8 cellular contexts compared by ENCODE assay signal in the genomic region with DNA sequence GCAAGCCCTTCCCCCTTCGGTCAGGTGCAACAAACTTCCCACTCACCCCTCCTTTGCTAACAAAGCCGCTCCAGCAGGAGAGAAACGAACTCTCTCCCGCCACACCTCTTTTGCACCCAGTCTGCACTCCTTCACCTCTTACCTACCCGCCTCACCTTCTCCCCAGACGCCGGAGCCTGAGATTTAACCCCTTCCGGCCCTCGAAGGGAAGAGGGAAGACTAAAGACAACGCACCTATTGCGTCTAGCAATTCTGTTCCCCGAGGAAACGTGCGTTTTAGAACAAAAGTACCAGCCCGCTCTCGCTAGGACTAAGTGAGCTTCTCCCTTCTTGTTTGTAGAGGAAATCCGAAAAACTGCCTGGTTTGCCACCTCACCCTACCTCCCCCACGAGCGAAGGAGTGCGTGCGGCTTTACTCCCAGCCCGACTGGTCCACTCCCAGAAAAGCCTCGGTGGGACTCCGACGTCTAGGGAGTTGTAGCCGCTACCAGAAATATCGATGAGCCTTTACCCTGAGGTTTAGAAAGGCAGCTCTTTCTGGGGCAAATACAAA. TPM values are rescaled to one million over a fixed set of nuclear protein-coding genes. Genes with fewer than 3 reads are reported as not detected.
DNase-seq lines count a peak whose midpoint lies in the region; ATAC-seq, FAIRE-seq and TF ChIP-seq lines count a peak whose summit lies in the region.

No MANE protein-coding gene starts in this region.

- H3K27me3 ChIP-seq in AG04450 (ENCODE audit: control insufficient read depth, insufficient read depth, low read length) (no peaks in the 10 kb centered on the region), keratinocyte (ENCODE audit: control insufficient read depth, extremely low read depth, insufficient read depth, low read length) (no peaks in the 10 kb centered on the region)

- H3K9me1 ChIP-seq in keratinocyte (ENCODE audit: control insufficient read depth, extremely low read depth, insufficient read depth, low read length): no peaks in the 10 kb centered on the region

- H3K9ac ChIP-seq in keratinocyte (ENCODE audit: control insufficient read depth, extremely low read depth, insufficient read depth, low read length): peak overlapping the region; percentile 100

- H3K9me3 ChIP-seq in AG04450 (ENCODE audit: control insufficient read depth, insufficient read depth, low read length) (peaks cover 6% of the 10 kb centered on the region), keratinocyte (ENCODE audit: control insufficient read depth, low read depth, low read length) (no peaks in the 10 kb centered on the region)

- H3K79me2 ChIP-seq in keratinocyte (ENCODE audit: control insufficient read depth, insufficient read depth, low read length): peaks cover 46% of the 10 kb centered on the region

- H3K4me2 ChIP-seq in keratinocyte (ENCODE audit: control insufficient read depth, extremely low read depth, insufficient read depth, low read depth, low read length): peak overlapping the region; percentile 86

- H3K27me3 Mint-ChIP-seq in central memory CD8-positive, alpha-beta T cell: no peaks in the 10 kb centered on the region

- H3K9me3 Mint-ChIP-seq in central memory CD8-positive, alpha-beta T cell: no peaks in the 10 kb centered on the region

- H2AFZ ChIP-seq in keratinocyte (ENCODE audit: control insufficient read depth, low read length): peak overlapping the region; percentile 97

- peaks cover 23% of the 10 kb centered on the region for H3K36me3 Mint-ChIP-seq in central memory CD8-positive, alpha-beta T cell (ENCODE audit: insufficient read depth)

- H3K4me1 ChIP-seq in keratinocyte (ENCODE audit: control insufficient read depth, extremely low read depth, insufficient read depth, low read length): peaks cover 25% of the 10 kb centered on the region

- dilution Hi-C loops in keratinocyte (cut with MboI; ENCODE audit: extremely low pct_ligation_motif_present, low sequenced_read_pairs): no loop called here

- ATAC-seq in GM18873 (IDR thresholded peaks at IDR 0.05; ENCODE audit: low FRiP score, unreplicated experiment): peak; percentile 61
- ATAC-seq in HG03108 (IDR thresholded peaks at IDR 0.05; ENCODE audit: unreplicated experiment): peak; percentile 40
- ATAC-seq in central memory CD8-positive, alpha-beta T cell (replicated peaks; ENCODE audit: extremely low read depth, poor library complexity, severe bottlenecking): peak; percentile 66

- TF ChIP-seq CTCF in AG04450 (IDR thresholded peaks at IDR 0.05; ENCODE audit: low read depth, low read length) (no peak), keratinocyte (optimal IDR thresholded peaks at IDR 0.05 in 1 of 3, IDR thresholded peaks at IDR 0.05 in 1 of 3, conservative IDR thresholded peaks at IDR 0.05 in 1 of 3; ENCODE audit: extremely low read depth in 1 of 3, insufficient read depth in 2 of 3, low read length in 3 of 3) (no peak)

- peak overlapping the region; percentile 98 for H3K4me3 Mint-ChIP-seq in central memory CD8-positive, alpha-beta T cell

- H3K4me1 Mint-ChIP-seq in central memory CD8-positive, alpha-beta T cell: peaks cover 30% of the 10 kb centered on the region

- H4K20me1 ChIP-seq in keratinocyte (ENCODE audit: control insufficient read depth, extremely low read depth, insufficient read depth, low read length): no peaks in the 10 kb centered on the region

- FAIRE-seq in keratinocyte (lab: Jason Lieb, UNC): peak; percentile 73

- H3K27ac ChIP-seq in AG04450 (ENCODE audit: low read depth, low read length) (peak overlapping the region; percentile 81), keratinocyte (ENCODE audit: control insufficient read depth, insufficient read depth, low read length) (peak overlapping the region; percentile 99)

- POLR2A ChIA-PET in AG04450 (lab: Yijun Ruan, JAX): interaction anchor here (0.7 to 0.9 kb wide), 2 partner anchors 11 to 234 kb away, joined by 3 read pairs; no protein-coding TSS in a partner anchor

- H3K27ac Mint-ChIP-seq in central memory CD8-positive, alpha-beta T cell (ENCODE audit: low read depth): peak overlapping the region; percentile 96

- DNase-seq in AG04450 (ENCODE audit: low read depth, low spot score): peak; percentile 32
- peak; percentile 58 for DNase-seq in NCI-H2196 treated with DMSO at 0.1 percent for 48 hours (lab: John Stamatoyannopoulos, UW; ENCODE audit: unreplicated experiment)
- DNase-seq in activated CD4-positive, CD25-positive, alpha-beta regulatory T cell (lab: John Stamatoyannopoulos, UW): peak; percentile 48 to 55 (median 52)
- peak; percentile 36 to 56 for DNase-seq in central memory CD8-positive, alpha-beta T cell (ENCODE audit: low spot score in 2 of 2)
- DNase-seq in keratinocyte (ENCODE audit: low read depth, low spot score): peak; percentile 54
- peak; percentile 40 to 44 for DNase-seq in stimulated activated CD4-positive, alpha-beta T cell treated with anti-CD3 and anti-CD28 coated beads, Interleukin-15, amount 100 ng/mL, for 1 hour (ENCODE audit: low read depth in 1 of 2, low spot score in 1 of 2)

- CTCF ChIA-PET in AG04450 (lab: Charles Lee): interaction anchor here (0.6 kb wide), 1 partner anchor 776 kb away, joined by 3 read pairs; no protein-coding TSS in a partner anchor

- H3K4me3 ChIP-seq in AG04450 (ENCODE audit: low read depth, low read length) (peak overlapping the region; percentile 73), keratinocyte (ENCODE audit: control insufficient read depth in 2 of 3, extremely low read depth in 1 of 3, insufficient read depth in 2 of 3, low read depth in 1 of 3, low read length in 3 of 3) (peak overlapping the region; percentile 81 to 100 (median 97))

- peaks cover 4 to 5% of the 10 kb centered on the region in 2 experiments for H3K36me3 ChIP-seq in keratinocyte (ENCODE audit: control insufficient read depth in 2 of 2, extremely low read depth in 1 of 2, insufficient read depth in 2 of 2, low read length in 2 of 2)

RNA-seq across cellular contexts. Expression of a gene that starts 0.4 kb away (rescaled TPM):
- polyA plus RNA-seq in AG04450 (2011; rRNA removed) (23.7 and 27.8 TPM in 2 replicates), keratinocyte (23.0 to 38.5 TPM (median 35.9 TPM) in 3 replicates)
- 20.5 and 34.4 TPM in 2 replicates for polyA minus RNA-seq in AG04450 (2011; rRNA and poly(A)+ RNA removed)
- polyA plus RNA-seq in keratinocyte (2011; ENCODE audit: low read depth): 67.1 TPM
- 12.2 and 21.4 TPM in 2 replicates for polyA plus RNA-seq in keratinocyte (2011; cell fraction: cytosol; rRNA removed)
- polyA plus RNA-seq in keratinocyte (2011; cell fraction: nucleus; rRNA removed): 19.8 and 24.9 TPM in 2 replicates
- 17.9 and 18.8 TPM in 2 replicates for polyA plus RNA-seq in keratinocyte (2012; ENCODE audit: low replicate concordance)
- polyA minus RNA-seq in keratinocyte: 14.7 to 50.2 TPM (median 36.6 TPM) in 3 replicates
- polyA minus RNA-seq in keratinocyte (2011; cell fraction: cytosol; rRNA and poly(A)+ RNA removed): 12.3 TPM
- polyA minus RNA-seq in keratinocyte (2011; cell fraction: nucleus; rRNA and poly(A)+ RNA removed): 32.1 and 41.7 TPM in 2 replicates

RNA-seq across cellular contexts. Expression of a gene that starts 1.0 kb away (rescaled TPM):
- polyA plus RNA-seq in AG04450 (2011; rRNA removed) (8.0 and 10.2 TPM in 2 replicates), keratinocyte (3.3 to 4.8 TPM (median 4.8 TPM) in 3 replicates)
- 6.0 and 7.2 TPM in 2 replicates for polyA minus RNA-seq in AG04450 (2011; rRNA and poly(A)+ RNA removed)
- 5.6 TPM for polyA plus RNA-seq in keratinocyte (2011; ENCODE audit: low read depth)
- 2.2 and 3.7 TPM in 2 replicates for polyA plus RNA-seq in keratinocyte (2011; cell fraction: cytosol; rRNA removed)
- 5.6 and 7.9 TPM in 2 replicates for polyA plus RNA-seq in keratinocyte (2011; cell fraction: nucleus; rRNA removed)
- polyA plus RNA-seq in keratinocyte (2012; ENCODE audit: low replicate concordance): 3.1 and 5.1 TPM in 2 replicates
- 3.0 to 5.0 TPM (median 4.3 TPM) in 3 replicates for polyA minus RNA-seq in keratinocyte
- polyA minus RNA-seq in keratinocyte (2011; cell fraction: cytosol; rRNA and poly(A)+ RNA removed): 4.6 TPM
- polyA minus RNA-seq in keratinocyte (2011; cell fraction: nucleus; rRNA and poly(A)+ RNA removed): 3.3 and 4.2 TPM in 2 replicates

RNA-seq across cellular contexts. Expression of a gene that starts 48.6 kb away (rescaled TPM):
- 7.9 and 10.8 TPM in 2 replicates for polyA plus RNA-seq in AG04450 (2011; rRNA removed)
- 2.9 and 9.3 TPM in 2 replicates for polyA minus RNA-seq in AG04450 (2011; rRNA and poly(A)+ RNA removed)
- 4.0 to 7.0 TPM (median 4.7 TPM) in 3 replicates for polyA plus RNA-seq in keratinocyte
- 1.3 TPM for polyA plus RNA-seq in keratinocyte (2011; ENCODE audit: low read depth)
- 2.7 and 3.5 TPM in 2 replicates for polyA plus RNA-seq in keratinocyte (2011; cell fraction: cytosol; rRNA removed)
- polyA plus RNA-seq in keratinocyte (2011; cell fraction: nucleus; rRNA removed): 5.6 and 7.5 TPM in 2 replicates
- 1.7 and 4.2 TPM in 2 replicates for polyA plus RNA-seq in keratinocyte (2012; ENCODE audit: low replicate concordance)
- polyA minus RNA-seq in keratinocyte: 2.0 to 7.7 TPM (median 2.5 TPM) in 3 replicates
- 1.7 TPM for polyA minus RNA-seq in keratinocyte (2011; cell fraction: cytosol; rRNA and poly(A)+ RNA removed)
- 3.2 and 8.5 TPM in 2 replicates for polyA minus RNA-seq in keratinocyte (2011; cell fraction: nucleus; rRNA and poly(A)+ RNA removed)

Comparison
In these comparisons a context has a peak if more than half of its experiments do, and no peak if none do; other contexts are left out.
1. Peak in every context shown above with its lines: DNase-seq, ATAC-seq, H3K4me3 ChIP-seq and H3K27ac ChIP-seq.